1 cellular context compared by ENCODE assay signal in the genomic region with DNA sequence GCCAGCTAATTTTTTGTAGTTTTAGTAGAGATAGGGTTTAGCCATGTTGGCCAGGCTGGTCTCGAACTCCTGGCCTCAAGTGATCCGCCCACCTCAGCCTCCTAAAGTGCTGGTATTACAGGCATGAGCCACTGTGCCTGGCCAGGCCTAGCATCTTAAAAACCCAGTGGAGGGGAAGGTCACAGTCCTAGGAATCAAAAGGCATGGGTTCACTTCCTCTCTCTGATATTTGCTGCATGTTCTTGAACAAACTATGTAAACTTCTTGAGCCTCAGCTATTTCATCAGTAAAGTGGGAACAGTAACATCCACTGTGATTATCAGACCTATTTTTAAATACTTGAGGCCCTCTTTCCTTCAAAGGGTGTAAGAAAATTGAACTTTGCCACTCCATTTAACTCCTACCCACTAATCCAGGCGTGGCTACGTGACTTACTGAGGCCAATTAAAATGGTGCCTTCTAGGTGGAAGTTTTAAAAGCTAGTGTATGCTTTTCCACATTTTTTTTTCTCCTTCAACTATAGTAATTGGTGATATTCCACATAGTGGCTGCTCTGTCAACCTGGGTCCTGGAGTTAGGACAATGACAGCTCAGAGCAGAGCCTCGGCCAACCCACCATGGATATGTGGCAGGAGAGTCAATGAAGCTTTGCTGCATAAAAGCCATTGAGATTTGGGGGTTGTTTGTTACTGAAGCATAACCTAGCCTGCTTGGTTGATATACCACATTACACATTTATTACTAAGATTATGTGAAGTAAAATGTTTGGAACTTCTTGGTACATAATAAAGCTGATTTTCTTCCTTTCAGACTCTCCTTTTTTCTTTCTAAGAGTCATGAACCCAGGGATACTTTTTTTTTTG.
A peak's percentile ranks its signal among the peaks of the same experiment; 100 is the strongest.
TF ChIP-seq lines count a peak whose summit lies in the region.

No MANE protein-coding gene starts in this region.

TF ChIP-seq in HepG2, 621 proteins besides CTCF, POLR2A, EP300 and RAD21:
- no peak for TF ChIP-seq GTF2F1 (IDR thresholded peaks at IDR 0.05; ENCODE audit: low read length)
- TF ChIP-seq, protein P1, sequence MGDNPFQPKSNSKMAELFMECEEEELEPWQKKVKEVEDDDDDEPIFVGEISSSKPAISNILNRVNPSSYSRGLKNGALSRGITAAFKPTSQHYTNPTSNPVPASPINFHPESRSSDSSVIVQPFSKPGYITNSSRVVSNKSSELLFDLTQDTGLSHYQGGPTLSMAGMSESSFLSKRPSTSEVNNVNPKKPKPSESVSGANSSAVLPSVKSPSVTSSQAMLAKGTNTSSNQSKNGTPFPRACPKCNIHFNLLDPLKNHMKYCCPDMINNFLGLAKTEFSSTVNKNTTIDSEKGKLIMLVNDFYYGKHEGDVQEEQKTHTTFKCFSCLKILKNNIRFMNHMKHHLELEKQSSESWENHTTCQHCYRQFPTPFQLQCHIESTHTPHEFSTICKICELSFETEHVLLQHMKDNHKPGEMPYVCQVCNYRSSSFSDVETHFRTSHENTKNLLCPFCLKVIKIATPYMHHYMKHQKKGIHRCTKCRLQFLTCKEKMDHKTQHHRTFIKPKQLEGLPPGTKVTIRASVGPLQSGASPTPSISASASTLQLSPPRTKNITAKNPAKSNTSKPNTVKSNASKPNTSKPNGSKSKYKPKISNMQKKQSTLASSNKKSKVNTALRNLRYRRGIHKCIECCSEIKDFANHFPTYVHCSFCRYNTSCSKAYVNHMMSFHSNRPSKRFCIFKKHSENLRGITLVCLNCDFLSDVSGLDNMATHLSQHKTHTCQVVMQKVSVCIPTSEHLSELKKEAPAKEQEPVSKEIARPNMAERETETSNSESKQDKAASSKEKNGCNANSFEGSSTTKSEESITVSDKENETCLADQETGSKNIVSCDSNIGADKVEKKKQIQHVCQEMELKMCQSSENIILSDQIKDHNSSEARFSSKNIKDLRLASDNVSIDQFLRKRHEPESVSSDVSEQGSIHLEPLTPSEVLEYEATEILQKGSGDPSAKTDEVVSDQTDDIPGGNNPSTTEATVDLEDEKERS (CRISPR knock-in tag; IDR thresholded peaks at IDR 0.05) = 0 out of 2 replicates have a peak, but pooled peaks have one; percentile 50
- TF ChIP-seq SRSF9 (IDR thresholded peaks at IDR 0.05; ENCODE audit: borderline replicate concordance, insufficient read depth, low read depth, low read length, poor library complexity, severe bottlenecking) = no peak
- TF ChIP-seq, protein P2, sequence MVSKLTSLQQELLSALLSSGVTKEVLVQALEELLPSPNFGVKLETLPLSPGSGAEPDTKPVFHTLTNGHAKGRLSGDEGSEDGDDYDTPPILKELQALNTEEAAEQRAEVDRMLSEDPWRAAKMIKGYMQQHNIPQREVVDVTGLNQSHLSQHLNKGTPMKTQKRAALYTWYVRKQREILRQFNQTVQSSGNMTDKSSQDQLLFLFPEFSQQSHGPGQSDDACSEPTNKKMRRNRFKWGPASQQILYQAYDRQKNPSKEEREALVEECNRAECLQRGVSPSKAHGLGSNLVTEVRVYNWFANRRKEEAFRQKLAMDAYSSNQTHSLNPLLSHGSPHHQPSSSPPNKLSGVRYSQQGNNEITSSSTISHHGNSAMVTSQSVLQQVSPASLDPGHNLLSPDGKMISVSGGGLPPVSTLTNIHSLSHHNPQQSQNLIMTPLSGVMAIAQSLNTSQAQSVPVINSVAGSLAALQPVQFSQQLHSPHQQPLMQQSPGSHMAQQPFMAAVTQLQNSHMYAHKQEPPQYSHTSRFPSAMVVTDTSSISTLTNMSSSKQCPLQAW (CRISPR knock-in tag; IDR thresholded peaks at IDR 0.05) = 0 out of 2 replicates have a peak, but pooled peaks have one; percentile 28
- TF ChIP-seq ZNF629 (CRISPR knock-in tag; conservative IDR thresholded peaks at IDR 0.05) = peak; percentile 65
- TF ChIP-seq CC2D1A (CRISPR knock-in tag; IDR thresholded peaks at IDR 0.05) = no peak
- no peak for TF ChIP-seq CHD2 (IDR thresholded peaks at IDR 0.05; ENCODE audit: low read depth, low read length)
- TF ChIP-seq, protein P3, sequence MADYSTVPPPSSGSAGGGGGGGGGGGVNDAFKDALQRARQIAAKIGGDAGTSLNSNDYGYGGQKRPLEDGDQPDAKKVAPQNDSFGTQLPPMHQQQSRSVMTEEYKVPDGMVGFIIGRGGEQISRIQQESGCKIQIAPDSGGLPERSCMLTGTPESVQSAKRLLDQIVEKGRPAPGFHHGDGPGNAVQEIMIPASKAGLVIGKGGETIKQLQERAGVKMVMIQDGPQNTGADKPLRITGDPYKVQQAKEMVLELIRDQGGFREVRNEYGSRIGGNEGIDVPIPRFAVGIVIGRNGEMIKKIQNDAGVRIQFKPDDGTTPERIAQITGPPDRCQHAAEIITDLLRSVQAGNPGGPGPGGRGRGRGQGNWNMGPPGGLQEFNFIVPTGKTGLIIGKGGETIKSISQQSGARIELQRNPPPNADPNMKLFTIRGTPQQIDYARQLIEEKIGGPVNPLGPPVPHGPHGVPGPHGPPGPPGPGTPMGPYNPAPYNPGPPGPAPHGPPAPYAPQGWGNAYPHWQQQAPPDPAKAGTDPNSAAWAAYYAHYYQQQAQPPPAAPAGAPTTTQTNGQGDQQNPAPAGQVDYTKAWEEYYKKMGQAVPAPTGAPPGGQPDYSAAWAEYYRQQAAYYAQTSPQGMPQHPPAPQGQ (CRISPR knock-in tag; IDR thresholded peaks at IDR 0.05; ENCODE audit: borderline replicate concordance) = no peak
- TF ChIP-seq ZNF12 (CRISPR knock-in tag; IDR thresholded peaks at IDR 0.05) = peak; percentile 88
- no peak for TF ChIP-seq NRL (CRISPR knock-in tag; IDR thresholded peaks at IDR 0.05; ENCODE audit: borderline replicate concordance)
- TF ChIP-seq, protein P4, sequence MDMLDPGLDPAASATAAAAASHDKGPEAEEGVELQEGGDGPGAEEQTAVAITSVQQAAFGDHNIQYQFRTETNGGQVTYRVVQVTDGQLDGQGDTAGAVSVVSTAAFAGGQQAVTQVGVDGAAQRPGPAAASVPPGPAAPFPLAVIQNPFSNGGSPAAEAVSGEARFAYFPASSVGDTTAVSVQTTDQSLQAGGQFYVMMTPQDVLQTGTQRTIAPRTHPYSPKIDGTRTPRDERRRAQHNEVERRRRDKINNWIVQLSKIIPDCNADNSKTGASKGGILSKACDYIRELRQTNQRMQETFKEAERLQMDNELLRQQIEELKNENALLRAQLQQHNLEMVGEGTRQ (IDR thresholded peaks at IDR 0.05; ENCODE audit: low read depth, low read length) = no peak
- TF ChIP-seq, protein P4 (CRISPR knock-in tag; IDR thresholded peaks at IDR 0.05; ENCODE audit: borderline replicate concordance) = no peak
- TF ChIP-seq ZNF615 (CRISPR knock-in tag; IDR thresholded peaks at IDR 0.05; ENCODE audit: borderline replicate concordance) = 0 out of 2 replicates have a peak, but pooled peaks have one; percentile 41
